1 cellular context compared by ENCODE assay signal in the genomic region with DNA sequence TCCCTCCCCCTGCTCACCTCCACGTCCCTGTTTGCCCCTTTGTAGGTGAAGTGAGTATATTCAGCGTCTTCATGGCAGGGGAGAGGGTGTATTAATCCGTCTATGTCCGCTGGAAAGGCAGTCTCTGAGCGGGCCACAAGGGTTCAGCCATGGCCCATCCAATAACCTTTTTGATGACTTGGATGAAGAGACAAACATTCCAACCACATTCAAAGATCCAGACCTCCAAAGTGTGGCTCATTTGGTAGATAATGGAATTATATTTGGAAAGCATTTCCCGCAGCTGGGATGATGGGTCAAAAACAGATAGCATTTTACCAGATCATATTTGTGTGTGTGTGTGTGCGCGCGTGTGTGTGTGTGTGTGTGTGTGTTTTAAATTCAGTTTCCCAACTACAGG.
TF ChIP-seq lines count a peak whose summit lies in the region.

No MANE protein-coding gene starts in this region.

TF ChIP-seq in SK-N-SH, 30 proteins besides CTCF, POLR2A, EP300 and RAD21 (continued from another document):
- TF ChIP-seq, protein P1, sequence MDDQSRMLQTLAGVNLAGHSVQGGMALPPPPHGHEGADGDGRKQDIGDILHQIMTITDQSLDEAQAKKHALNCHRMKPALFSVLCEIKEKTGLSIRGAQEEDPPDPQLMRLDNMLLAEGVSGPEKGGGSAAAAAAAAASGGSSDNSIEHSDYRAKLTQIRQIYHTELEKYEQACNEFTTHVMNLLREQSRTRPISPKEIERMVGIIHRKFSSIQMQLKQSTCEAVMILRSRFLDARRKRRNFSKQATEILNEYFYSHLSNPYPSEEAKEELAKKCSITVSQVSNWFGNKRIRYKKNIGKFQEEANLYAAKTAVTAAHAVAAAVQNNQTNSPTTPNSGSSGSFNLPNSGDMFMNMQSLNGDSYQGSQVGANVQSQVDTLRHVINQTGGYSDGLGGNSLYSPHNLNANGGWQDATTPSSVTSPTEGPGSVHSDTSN (IDR thresholded peaks at IDR 0.05): no peak
TF ChIP-seq in SK-N-SH: peak in this region for 2.
